In genomic region chr10:89392974-89393373, GRCh38 we compare ENCODE assay signal across 8 cellular contexts. TPM values are rescaled to one million over a fixed set of nuclear protein-coding genes. Genes with fewer than 3 reads are reported as not detected.
DNase-seq lines count a peak whose midpoint lies in the region; ATAC-seq and TF ChIP-seq lines count a peak whose summit lies in the region.

No MANE protein-coding gene starts in this region.

- H3K4me1 ChIP-seq in PC-9 (replicated peaks; ENCODE audit: insufficient read depth): peaks cover 7% of the 10 kb centered on the region
- H3K4me1 ChIP-seq in endocrine pancreas (ENCODE audit: control insufficient read depth, insufficient read depth, low read length): no peaks in the 10 kb centered on the region
- peaks cover 0 to 20% of the 10 kb centered on the region in 2 donors for H3K4me1 ChIP-seq in muscle layer of duodenum (ENCODE audit: control insufficient read depth in 1 of 2, insufficient read depth in 2 of 2, low read length in 2 of 2)

- peak; percentile 48 for ATAC-seq in GM21528 (IDR thresholded peaks at IDR 0.05; ENCODE audit: low FRiP score, unreplicated experiment)
- no peak for ATAC-seq in GM18519 (IDR thresholded peaks at IDR 0.05; ENCODE audit: low FRiP score, unreplicated experiment)

- no peak overlapping the region for H2AFZ ChIP-seq in PC-9

- H3K36me3 Mint-ChIP-seq in endothelial cell (ENCODE audit: low read depth, unreplicated experiment): no peaks in the 10 kb centered on the region

- intact Hi-C loops in PC-9 (cut with micrococcal nuclease; ENCODE audit: unreplicated experiment): no loop called here

- TF ChIP-seq CTCF in BJ (IDR thresholded peaks at IDR 0.05; ENCODE audit: insufficient read depth, low read depth, low read length) (no peak), PC-9 (conservative IDR thresholded peaks at IDR 0.05) (no peak), endothelial cell (IDR thresholded peaks at IDR 0.05; ENCODE audit: unreplicated experiment) (no peak)

- H4K20me1 ChIP-seq in PC-9 (ENCODE audit: insufficient read depth): no peaks in the 10 kb centered on the region

- no peak overlapping the region for H3K4me3 Mint-ChIP-seq in endothelial cell (ENCODE audit: unreplicated experiment)

- no peaks in the 10 kb centered on the region for H3K36me3 ChIP-seq in BJ (ENCODE audit: control insufficient read depth, insufficient read depth, low read length)
- no peaks in the 10 kb centered on the region for H3K36me3 ChIP-seq in PC-9 (ENCODE audit: low read depth)
- no peaks in the 10 kb centered on the region for H3K36me3 ChIP-seq in endocrine pancreas (ENCODE audit: control insufficient read depth, insufficient read depth, low read length)
- H3K36me3 ChIP-seq in muscle layer of duodenum (ENCODE audit: control insufficient read depth in 1 of 2, insufficient read depth in 2 of 2, low read length in 2 of 2): no peaks in the 10 kb centered on the region

- no TSS peak for BruUV-seq in PC-9 (replicated peaks; lab: Mats Ljungman, UMichigan)

- POLR2A ChIA-PET in BJ (lab: Charles Lee) (interaction anchor here (0.6 to 1.2 kb wide), 4 partner anchors 19 to 209 kb away, joined by 3 to 7 read pairs (median 5); no protein-coding TSS in a partner anchor), PC-9 (lab: Charles Lee; ENCODE audit: unreplicated experiment) (interaction anchor here (1.0 kb wide), 1 partner anchor 141 kb away, joined by 6 read pairs; the partner anchor contains the start of gene LIPA)

- H3K4me2 ChIP-seq in PC-9: peak overlapping the region; percentile 76

- H3K9me3 Mint-ChIP-seq in endothelial cell (ENCODE audit: unreplicated experiment): no peaks in the 10 kb centered on the region

- H3F3A ChIP-seq in PC-9 (ENCODE audit: insufficient read depth, low read depth): 0 out of 2 replicates have a peak, but pooled peaks cover 5% of the 10 kb centered on the region

- H3K27me3 Mint-ChIP-seq in endothelial cell (ENCODE audit: unreplicated experiment): peaks cover 2% of the 10 kb centered on the region

- CTCF ChIA-PET in BJ (lab: Yijun Ruan, JAX): interaction anchor here (0.6 to 1.3 kb wide), 9 partner anchors 9 to 1507 kb away, joined by 3 to 5 read pairs (median 3); no protein-coding TSS in a partner anchor
- CTCF ChIA-PET in PC-9 (lab: Charles Lee): interaction anchor here (0.6 to 0.8 kb wide), 2 partner anchors 21 to 450 kb away, joined by 3 to 4 read pairs; partner anchors contain the start of gene IFIT5

- peak overlapping the region; percentile 22; the same call in 1 of the 2 replicates for H3K27ac ChIP-seq in PC-9
- peak overlapping the region; percentile 57 for H3K27ac ChIP-seq in muscle layer of duodenum (ENCODE audit: low read length)

- H3K9me3 ChIP-seq in PC-9 (ENCODE audit: insufficient read depth, low read depth) (no peaks in the 10 kb centered on the region; the same call in 1 of the 2 replicates), endocrine pancreas (ENCODE audit: control insufficient read depth, low read length) (no peaks in the 10 kb centered on the region), muscle layer of duodenum (ENCODE audit: control insufficient read depth in 1 of 2, low read length in 2 of 2) (no peaks in the 10 kb centered on the region)

- H3K9me2 ChIP-seq in PC-9 (ENCODE audit: insufficient read depth): no peaks in the 10 kb centered on the region

- H3K9ac ChIP-seq in endocrine pancreas (ENCODE audit: control insufficient read depth, insufficient read depth, low read length): peak overlapping the region; percentile 39

- DNase-seq in BJ (ENCODE audit: low read depth): peak; percentile 62
- no peak for DNase-seq in PC-9
- no peak for DNase-seq in NCI-H526 treated with DMSO at 0.1 percent for 48 hours (lab: John Stamatoyannopoulos, UW)
- no peak for DNase-seq in endothelial cell (ENCODE audit: low spot score)

- no peaks in the 10 kb centered on the region for H3K79me2 ChIP-seq in PC-9 (ENCODE audit: low read depth)

- peaks cover 3% of the 10 kb centered on the region for H3K4me1 Mint-ChIP-seq in endothelial cell (ENCODE audit: unreplicated experiment)

- H3K27me3 ChIP-seq in BJ (ENCODE audit: control insufficient read depth, insufficient read depth, low read length) (no peaks in the 10 kb centered on the region), PC-9 (ENCODE audit: insufficient read depth, low read depth) (no peaks in the 10 kb centered on the region), endocrine pancreas (ENCODE audit: control insufficient read depth, insufficient read depth, low read length) (no peaks in the 10 kb centered on the region), muscle layer of duodenum (ENCODE audit: low read depth, low read length) (no peaks in the 10 kb centered on the region)

- H3K27ac Mint-ChIP-seq in endothelial cell (ENCODE audit: unreplicated experiment): no peak overlapping the region

- peak overlapping the region; percentile 41 for H3K4me3 ChIP-seq in BJ (ENCODE audit: low read depth, low read length)
- peak overlapping the region; percentile 56; the same call in 1 of the 2 replicates for H3K4me3 ChIP-seq in PC-9
- H3K4me3 ChIP-seq in endocrine pancreas (ENCODE audit: control insufficient read depth, insufficient read depth, low read length): peak overlapping the region; percentile 96
- H3K4me3 ChIP-seq in muscle layer of duodenum (ENCODE audit: low read depth in 1 of 2, low read length in 2 of 2): peak overlapping the region; percentile 61 to 69

RNA-seq across cellular contexts. Expression of gene IFIT1, which starts 0.6 kb away (rescaled TPM):
- 25.1 and 44.9 TPM in 2 replicates for polyA plus RNA-seq in BJ (2011; rRNA removed)
- polyA minus RNA-seq in BJ (2011; rRNA and poly(A)+ RNA removed): 6.6 and 8.2 TPM in 2 replicates
- total RNA-seq in PC-9 (2021): 3.4 TPM in 2 replicates
- total RNA-seq in endothelial cell (ENCODE audit: unreplicated experiment): 2.0 TPM

RNA-seq across cellular contexts. Expression of gene IFIT1B, which starts 15.1 kb away (rescaled TPM):
- polyA plus RNA-seq in BJ (2011; rRNA removed): not detected in 2 replicates
- not detected in 2 replicates for polyA minus RNA-seq in BJ (2011; rRNA and poly(A)+ RNA removed)
- total RNA-seq in PC-9 (2021) (not detected in 2 replicates), endothelial cell (ENCODE audit: unreplicated experiment) (not detected)

RNA-seq across cellular contexts. Expression of gene IFIT5, which starts 21.4 kb away (rescaled TPM):
- 6.5 and 13.9 TPM in 2 replicates for polyA plus RNA-seq in BJ (2011; rRNA removed)
- polyA minus RNA-seq in BJ (2011; rRNA and poly(A)+ RNA removed): 5.6 and 6.6 TPM in 2 replicates
- total RNA-seq in PC-9 (2021) (1.9 and 2.1 TPM in 2 replicates), endothelial cell (ENCODE audit: unreplicated experiment) (8.2 TPM)

Comparison
In these comparisons a context has a peak if more than half of its experiments do, and no peak if none do; other contexts are left out.
1. H3K4me3 ChIP-seq: peak in every context shown above with its lines; median percentile 96 in endocrine pancreas; 65 in muscle layer of duodenum; 56 in PC-9; 41 in BJ.